19 cellular contexts compared by ENCODE assay signal in genomic region chr7:112133328-112133727, GRCh38.
"Had no signal": no experiment of that assay in that cellular context is flagged by ENCODE, and none has a peak within 500 bp of the region (broad histone marks: within the 10 kb centered on the region; RNA-seq: fewer than 3 reads in every experiment).

No MANE protein-coding gene starts in this region.

- H3K36me3 Mint-ChIP-seq: naive thymus-derived CD4-positive, alpha-beta T cell had no signal

- DNase-seq: caudate nucleus; effector memory CD4-positive, alpha-beta T cell; esophagus squamous epithelium; foreskin fibroblast; hippocampal formation; kidney glomerular epithelial cell; left lung; naive thymus-derived CD4-positive, alpha-beta T cell; posterior cingulate gyrus; right cardiac atrium; stimulated activated CD4-positive, alpha-beta T cell treated with anti-CD3 and anti-CD28 coated beads, Interleukin-2, amount 100 ng/mL, for 48 hours; stimulated activated naive CD4-positive, alpha-beta T cell treated with Interleukin-2 at 50 U/mL for 16 hours; tibial artery had no signal

- H3K27ac Mint-ChIP-seq: naive thymus-derived CD4-positive, alpha-beta T cell had no signal

- H3K9me3 ChIP-seq: breast epithelium, esophagus squamous epithelium, left lung, neutrophil, suprapubic skin, tibial artery had no signal

- H3K4me1 Mint-ChIP-seq: naive thymus-derived CD4-positive, alpha-beta T cell had no signal

- H3K4me3 ChIP-seq: breast epithelium, coronary artery, esophagus squamous epithelium, left lung, lung, smooth muscle cell, suprapubic skin, tibial artery had no signal

- H3K27me3 ChIP-seq: breast epithelium, esophagus squamous epithelium, left lung, neutrophil, suprapubic skin, tibial artery had no signal

- H3K4me3 Mint-ChIP-seq: naive thymus-derived CD4-positive, alpha-beta T cell had no signal

- H3K36me3 ChIP-seq: breast epithelium, esophagus squamous epithelium, left lung, neutrophil, suprapubic skin, tibial artery had no signal

- H3K27ac ChIP-seq: breast epithelium, coronary artery, esophagus squamous epithelium, neutrophil, suprapubic skin, tibial artery had no signal

- H3K4me1 ChIP-seq: breast epithelium had no signal

- ATAC-seq: left lung; naive thymus-derived CD4-positive, alpha-beta T cell had no signal

- H3K4me2 ChIP-seq: smooth muscle cell had no signal
